Comparison of ENCODE assay signal across 1 cellular context in the genomic region with DNA sequence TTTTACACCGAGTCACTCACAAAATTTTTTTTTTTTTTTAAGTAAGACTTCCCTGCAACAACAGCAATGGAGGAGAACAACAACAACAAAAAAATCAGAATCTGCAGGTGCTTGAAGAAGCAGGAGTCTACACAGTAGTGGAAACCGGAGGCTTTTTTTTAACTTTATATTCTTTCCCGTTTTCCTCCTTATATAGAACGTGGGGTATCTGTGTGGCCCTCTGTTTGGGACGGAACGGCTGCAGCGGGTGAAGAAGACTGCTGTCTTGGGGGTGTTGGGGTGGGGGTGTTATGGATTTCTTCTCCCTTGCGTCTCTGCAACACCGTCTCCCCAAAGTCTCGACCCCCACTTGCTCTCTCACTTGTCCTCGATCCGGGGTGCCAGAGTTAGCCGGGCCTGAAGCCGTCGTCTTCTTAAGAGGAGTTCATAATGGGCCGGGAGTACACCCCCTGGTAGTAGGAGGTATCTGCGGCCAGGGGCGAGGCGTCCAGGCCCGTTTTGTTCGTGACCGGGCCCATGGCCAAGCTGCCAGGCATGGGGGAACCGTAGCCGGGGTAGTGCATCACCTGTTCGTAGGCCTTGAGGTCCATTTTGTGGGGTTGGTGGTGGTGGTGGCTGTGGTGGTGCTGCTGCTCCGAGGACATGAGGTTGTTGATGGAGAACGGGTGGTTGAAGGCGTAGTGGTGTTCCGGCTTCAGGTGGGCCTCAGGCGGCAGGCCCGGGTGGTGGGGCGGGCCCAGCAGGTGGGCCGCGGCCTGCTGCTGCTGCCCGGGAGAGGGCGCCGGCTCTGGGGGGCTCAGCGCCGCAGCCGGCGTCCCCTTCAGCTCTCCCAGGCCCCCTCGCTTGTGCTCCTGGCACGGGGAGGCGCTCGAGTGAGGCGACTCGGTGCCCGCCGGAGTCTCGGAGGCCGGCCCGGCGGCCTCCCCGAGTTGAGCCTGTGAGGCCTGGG.
TF ChIP-seq lines count a peak whose summit lies in the region.

No MANE protein-coding gene starts in this region.

TF ChIP-seq in HepG2, 621 proteins besides CTCF, POLR2A, EP300 and RAD21 (continues in another document):
- TF ChIP-seq, protein P1, sequence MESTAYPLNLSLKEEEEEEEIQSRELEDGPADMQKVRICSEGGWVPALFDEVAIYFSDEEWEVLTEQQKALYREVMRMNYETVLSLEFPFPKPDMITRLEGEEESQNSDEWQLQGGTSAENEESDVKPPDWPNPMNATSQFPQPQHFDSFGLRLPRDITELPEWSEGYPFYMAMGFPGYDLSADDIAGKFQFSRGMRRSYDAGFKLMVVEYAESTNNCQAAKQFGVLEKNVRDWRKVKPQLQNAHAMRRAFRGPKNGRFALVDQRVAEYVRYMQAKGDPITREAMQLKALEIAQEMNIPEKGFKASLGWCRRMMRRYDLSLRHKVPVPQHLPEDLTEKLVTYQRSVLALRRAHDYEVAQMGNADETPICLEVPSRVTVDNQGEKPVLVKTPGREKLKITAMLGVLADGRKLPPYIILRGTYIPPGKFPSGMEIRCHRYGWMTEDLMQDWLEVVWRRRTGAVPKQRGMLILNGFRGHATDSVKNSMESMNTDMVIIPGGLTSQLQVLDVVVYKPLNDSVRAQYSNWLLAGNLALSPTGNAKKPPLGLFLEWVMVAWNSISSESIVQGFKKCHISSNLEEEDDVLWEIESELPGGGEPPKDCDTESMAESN (CRISPR knock-in tag; conservative IDR thresholded peaks at IDR 0.05) = no peak
- TF ChIP-seq, protein P2, sequence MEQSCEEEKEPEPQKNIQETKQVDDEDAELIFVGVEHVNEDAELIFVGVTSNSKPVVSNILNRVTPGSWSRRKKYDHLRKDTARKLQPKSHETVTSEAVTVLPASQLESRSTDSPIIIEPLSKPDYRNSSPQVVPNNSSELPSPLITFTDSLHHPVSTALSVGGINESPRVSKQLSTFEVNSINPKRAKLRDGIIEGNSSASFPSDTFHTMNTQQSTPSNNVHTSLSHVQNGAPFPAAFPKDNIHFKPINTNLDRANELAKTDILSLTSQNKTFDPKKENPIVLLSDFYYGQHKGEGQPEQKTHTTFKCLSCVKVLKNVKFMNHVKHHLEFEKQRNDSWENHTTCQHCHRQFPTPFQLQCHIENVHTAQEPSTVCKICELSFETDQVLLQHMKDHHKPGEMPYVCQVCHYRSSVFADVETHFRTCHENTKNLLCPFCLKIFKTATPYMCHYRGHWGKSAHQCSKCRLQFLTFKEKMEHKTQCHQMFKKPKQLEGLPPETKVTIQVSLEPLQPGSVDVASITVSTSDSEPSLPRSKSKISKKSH (CRISPR knock-in tag; IDR thresholded peaks at IDR 0.05; ENCODE audit: borderline replicate concordance) = 0 out of 2 replicates have a peak, but pooled peaks have one; percentile 48
- TF ChIP-seq ZNF510 (CRISPR knock-in tag; IDR thresholded peaks at IDR 0.05; ENCODE audit: low read depth) (no peak), RBM22 (optimal IDR thresholded peaks at IDR 0.05; ENCODE audit: low read length) (no peak), TEAD3 (CRISPR knock-in tag; optimal IDR thresholded peaks at IDR 0.05; ENCODE audit: borderline replicate concordance) (peak; percentile 12), ZNF773 (CRISPR knock-in tag; IDR thresholded peaks at IDR 0.05; ENCODE audit: borderline replicate concordance) (0 out of 2 replicates have a peak, but pooled peaks have one; percentile 14), SAP130 (CRISPR knock-in tag; IDR thresholded peaks at IDR 0.05; ENCODE audit: low read depth) (peak; percentile 23; the same call in 1 of the 2 replicates), ZKSCAN8 (CRISPR knock-in tag; IDR thresholded peaks at IDR 0.05; ENCODE audit: borderline replicate concordance) (no peak), SAFB2 (CRISPR knock-in tag; IDR thresholded peaks at IDR 0.05; ENCODE audit: borderline replicate concordance, low read depth) (peak; percentile 52; the same call in 1 of the 2 replicates), ZC3H13 (CRISPR knock-in tag; IDR thresholded peaks at IDR 0.05) (peak; percentile 95), YY1 (IDR thresholded peaks at IDR 0.05; ENCODE audit: insufficient read depth, insufficient replicate concordance, low read depth, low read length) (peak; percentile 7), MLLT10 (CRISPR knock-in tag; IDR thresholded peaks at IDR 0.05) (no peak), HCFC1 (IDR thresholded peaks at IDR 0.05; ENCODE audit: low read depth, low read length) (no peak), TCF7L2 (IDR thresholded peaks at IDR 0.05; ENCODE audit: low read depth, low read length) (no peak), SALL2 (CRISPR knock-in tag; IDR thresholded peaks at IDR 0.05) (peak; percentile 16; the same call in 1 of the 2 replicates), ZNF777 (CRISPR knock-in tag; IDR thresholded peaks at IDR 0.05) (peak; percentile 30; the same call in 1 of the 2 replicates), MTF2 (CRISPR knock-in tag; IDR thresholded peaks at IDR 0.05; ENCODE audit: borderline replicate concordance) (0 out of 2 replicates have a peak, but pooled peaks have one; percentile 11), ZFX (CRISPR knock-in tag; IDR thresholded peaks at IDR 0.05; ENCODE audit: low read depth) (peak; percentile 51; the same call in 1 of the 2 replicates), RARG (CRISPR knock-in tag; IDR thresholded peaks at IDR 0.05; ENCODE audit: low read depth) (no peak), ZNF556 (CRISPR knock-in tag; IDR thresholded peaks at IDR 0.05; ENCODE audit: borderline replicate concordance) (no peak), MTA1 (CRISPR knock-in tag; IDR thresholded peaks at IDR 0.05; ENCODE audit: borderline replicate concordance) (peak; percentile 52; the same call in 1 of the 2 replicates), RBFOX2 (IDR thresholded peaks at IDR 0.05; ENCODE audit: low read depth, low read length) (peak; percentile 73; the same call in 1 of the 2 replicates), FOXK2 (IDR thresholded peaks at IDR 0.05) (no peak)
- TF ChIP-seq, protein P3, sequence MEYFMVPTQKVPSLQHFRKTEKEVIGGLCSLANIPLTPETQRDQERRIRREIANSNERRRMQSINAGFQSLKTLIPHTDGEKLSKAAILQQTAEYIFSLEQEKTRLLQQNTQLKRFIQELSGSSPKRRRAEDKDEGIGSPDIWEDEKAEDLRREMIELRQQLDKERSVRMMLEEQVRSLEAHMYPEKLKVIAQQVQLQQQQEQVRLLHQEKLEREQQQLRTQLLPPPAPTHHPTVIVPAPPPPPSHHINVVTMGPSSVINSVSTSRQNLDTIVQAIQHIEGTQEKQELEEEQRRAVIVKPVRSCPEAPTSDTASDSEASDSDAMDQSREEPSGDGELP (IDR thresholded peaks at IDR 0.05; ENCODE audit: borderline replicate concordance, low read depth) = no peak
- TF ChIP-seq, protein P4, sequence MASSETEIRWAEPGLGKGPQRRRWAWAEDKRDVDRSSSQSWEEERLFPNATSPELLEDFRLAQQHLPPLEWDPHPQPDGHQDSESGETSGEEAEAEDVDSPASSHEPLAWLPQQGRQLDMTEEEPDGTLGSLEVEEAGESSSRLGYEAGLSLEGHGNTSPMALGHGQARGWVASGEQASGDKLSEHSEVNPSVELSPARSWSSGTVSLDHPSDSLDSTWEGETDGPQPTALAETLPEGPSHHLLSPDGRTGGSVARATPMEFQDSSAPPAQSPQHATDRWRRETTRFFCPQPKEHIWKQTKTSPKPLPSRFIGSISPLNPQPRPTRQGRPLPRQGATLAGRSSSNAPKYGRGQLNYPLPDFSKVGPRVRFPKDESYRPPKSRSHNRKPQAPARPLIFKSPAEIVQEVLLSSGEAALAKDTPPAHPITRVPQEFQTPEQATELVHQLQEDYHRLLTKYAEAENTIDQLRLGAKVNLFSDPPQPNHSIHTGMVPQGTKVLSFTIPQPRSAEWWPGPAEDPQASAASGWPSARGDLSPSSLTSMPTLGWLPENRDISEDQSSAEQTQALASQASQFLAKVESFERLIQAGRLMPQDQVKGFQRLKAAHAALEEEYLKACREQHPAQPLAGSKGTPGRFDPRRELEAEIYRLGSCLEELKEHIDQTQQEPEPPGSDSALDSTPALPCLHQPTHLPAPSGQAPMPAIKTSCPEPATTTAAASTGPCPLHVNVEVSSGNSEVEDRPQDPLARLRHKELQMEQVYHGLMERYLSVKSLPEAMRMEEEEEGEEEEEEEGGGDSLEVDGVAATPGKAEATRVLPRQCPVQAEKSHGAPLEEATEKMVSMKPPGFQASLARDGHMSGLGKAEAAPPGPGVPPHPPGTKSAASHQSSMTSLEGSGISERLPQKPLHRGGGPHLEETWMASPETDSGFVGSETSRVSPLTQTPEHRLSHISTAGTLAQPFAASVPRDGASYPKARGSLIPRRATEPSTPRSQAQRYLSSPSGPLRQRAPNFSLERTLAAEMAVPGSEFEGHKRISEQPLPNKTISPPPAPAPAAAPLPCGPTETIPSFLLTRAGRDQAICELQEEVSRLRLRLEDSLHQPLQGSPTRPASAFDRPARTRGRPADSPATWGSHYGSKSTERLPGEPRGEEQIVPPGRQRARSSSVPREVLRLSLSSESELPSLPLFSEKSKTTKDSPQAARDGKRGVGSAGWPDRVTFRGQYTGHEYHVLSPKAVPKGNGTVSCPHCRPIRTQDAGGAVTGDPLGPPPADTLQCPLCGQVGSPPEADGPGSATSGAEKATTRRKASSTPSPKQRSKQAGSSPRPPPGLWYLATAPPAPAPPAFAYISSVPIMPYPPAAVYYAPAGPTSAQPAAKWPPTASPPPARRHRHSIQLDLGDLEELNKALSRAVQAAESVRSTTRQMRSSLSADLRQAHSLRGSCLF (CRISPR knock-in tag; IDR thresholded peaks at IDR 0.05; ENCODE audit: borderline replicate concordance) = no peak
- TF ChIP-seq, protein P5, sequence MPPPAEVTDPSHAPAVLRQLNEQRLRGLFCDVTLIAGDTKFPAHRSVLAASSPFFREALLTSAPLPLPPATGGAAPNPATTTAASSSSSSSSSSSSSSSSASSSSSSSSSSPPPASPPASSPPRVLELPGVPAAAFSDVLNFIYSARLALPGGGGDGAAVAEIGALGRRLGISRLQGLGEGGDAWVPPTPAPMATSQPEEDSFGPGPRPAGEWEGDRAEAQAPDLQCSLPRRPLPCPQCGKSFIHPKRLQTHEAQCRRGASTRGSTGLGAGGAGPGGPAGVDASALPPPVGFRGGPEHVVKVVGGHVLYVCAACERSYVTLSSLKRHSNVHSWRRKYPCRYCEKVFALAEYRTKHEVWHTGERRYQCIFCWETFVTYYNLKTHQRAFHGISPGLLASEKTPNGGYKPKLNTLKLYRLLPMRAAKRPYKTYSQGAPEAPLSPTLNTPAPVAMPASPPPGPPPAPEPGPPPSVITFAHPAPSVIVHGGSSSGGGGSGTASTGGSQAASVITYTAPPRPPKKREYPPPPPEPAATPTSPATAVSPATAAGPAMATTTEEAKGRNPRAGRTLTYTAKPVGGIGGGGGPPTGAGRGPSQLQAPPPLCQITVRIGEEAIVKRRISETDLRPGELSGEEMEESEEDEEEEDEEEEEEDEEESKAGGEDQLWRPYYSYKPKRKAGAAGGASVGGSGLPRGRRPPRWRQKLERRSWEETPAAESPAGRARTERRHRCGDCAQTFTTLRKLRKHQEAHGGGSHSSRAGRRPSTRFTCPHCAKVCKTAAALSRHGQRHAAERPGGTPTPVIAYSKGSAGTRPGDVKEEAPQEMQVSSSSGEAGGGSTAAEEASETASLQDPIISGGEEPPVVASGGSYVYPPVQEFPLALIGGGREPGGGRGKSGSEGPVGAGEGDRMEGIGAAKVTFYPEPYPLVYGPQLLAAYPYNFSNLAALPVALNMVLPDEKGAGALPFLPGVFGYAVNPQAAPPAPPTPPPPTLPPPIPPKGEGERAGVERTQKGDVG (CRISPR knock-in tag; IDR thresholded peaks at IDR 0.05; ENCODE audit: borderline replicate concordance) = 0 out of 2 replicates have a peak, but pooled peaks have one; percentile 57
- TF ChIP-seq, protein P6, sequence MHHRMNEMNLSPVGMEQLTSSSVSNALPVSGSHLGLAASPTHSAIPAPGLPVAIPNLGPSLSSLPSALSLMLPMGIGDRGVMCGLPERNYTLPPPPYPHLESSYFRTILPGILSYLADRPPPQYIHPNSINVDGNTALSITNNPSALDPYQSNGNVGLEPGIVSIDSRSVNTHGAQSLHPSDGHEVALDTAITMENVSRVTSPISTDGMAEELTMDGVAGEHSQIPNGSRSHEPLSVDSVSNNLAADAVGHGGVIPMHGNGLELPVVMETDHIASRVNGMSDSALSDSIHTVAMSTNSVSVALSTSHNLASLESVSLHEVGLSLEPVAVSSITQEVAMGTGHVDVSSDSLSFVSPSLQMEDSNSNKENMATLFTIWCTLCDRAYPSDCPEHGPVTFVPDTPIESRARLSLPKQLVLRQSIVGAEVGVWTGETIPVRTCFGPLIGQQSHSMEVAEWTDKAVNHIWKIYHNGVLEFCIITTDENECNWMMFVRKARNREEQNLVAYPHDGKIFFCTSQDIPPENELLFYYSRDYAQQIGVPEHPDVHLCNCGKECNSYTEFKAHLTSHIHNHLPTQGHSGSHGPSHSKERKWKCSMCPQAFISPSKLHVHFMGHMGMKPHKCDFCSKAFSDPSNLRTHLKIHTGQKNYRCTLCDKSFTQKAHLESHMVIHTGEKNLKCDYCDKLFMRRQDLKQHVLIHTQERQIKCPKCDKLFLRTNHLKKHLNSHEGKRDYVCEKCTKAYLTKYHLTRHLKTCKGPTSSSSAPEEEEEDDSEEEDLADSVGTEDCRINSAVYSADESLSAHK (CRISPR knock-in tag; IDR thresholded peaks at IDR 0.05; ENCODE audit: borderline replicate concordance) = no peak
- TF ChIP-seq, protein P7, sequence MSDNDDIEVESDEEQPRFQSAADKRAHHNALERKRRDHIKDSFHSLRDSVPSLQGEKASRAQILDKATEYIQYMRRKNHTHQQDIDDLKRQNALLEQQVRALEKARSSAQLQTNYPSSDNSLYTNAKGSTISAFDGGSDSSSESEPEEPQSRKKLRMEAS (IDR thresholded peaks at IDR 0.05) = peak; percentile 17; the same call in 1 of the 2 replicates
- TF ChIP-seq, protein P8, sequence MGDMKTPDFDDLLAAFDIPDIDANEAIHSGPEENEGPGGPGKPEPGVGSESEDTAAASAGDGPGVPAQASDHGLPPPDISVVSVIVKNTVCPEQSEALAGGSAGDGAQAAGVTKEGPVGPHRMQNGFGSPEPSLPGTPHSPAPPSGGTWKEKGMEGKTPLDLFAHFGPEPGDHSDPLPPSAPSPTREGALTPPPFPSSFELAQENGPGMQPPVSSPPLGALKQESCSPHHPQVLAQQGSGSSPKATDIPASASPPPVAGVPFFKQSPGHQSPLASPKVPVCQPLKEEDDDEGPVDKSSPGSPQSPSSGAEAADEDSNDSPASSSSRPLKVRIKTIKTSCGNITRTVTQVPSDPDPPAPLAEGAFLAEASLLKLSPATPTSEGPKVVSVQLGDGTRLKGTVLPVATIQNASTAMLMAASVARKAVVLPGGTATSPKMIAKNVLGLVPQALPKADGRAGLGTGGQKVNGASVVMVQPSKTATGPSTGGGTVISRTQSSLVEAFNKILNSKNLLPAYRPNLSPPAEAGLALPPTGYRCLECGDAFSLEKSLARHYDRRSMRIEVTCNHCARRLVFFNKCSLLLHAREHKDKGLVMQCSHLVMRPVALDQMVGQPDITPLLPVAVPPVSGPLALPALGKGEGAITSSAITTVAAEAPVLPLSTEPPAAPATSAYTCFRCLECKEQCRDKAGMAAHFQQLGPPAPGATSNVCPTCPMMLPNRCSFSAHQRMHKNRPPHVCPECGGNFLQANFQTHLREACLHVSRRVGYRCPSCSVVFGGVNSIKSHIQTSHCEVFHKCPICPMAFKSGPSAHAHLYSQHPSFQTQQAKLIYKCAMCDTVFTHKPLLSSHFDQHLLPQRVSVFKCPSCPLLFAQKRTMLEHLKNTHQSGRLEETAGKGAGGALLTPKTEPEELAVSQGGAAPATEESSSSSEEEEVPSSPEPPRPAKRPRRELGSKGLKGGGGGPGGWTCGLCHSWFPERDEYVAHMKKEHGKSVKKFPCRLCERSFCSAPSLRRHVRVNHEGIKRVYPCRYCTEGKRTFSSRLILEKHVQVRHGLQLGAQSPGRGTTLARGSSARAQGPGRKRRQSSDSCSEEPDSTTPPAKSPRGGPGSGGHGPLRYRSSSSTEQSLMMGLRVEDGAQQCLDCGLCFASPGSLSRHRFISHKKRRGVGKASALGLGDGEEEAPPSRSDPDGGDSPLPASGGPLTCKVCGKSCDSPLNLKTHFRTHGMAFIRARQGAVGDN (CRISPR knock-in tag; IDR thresholded peaks at IDR 0.05) = peak; percentile 84
